In the genomic region with DNA sequence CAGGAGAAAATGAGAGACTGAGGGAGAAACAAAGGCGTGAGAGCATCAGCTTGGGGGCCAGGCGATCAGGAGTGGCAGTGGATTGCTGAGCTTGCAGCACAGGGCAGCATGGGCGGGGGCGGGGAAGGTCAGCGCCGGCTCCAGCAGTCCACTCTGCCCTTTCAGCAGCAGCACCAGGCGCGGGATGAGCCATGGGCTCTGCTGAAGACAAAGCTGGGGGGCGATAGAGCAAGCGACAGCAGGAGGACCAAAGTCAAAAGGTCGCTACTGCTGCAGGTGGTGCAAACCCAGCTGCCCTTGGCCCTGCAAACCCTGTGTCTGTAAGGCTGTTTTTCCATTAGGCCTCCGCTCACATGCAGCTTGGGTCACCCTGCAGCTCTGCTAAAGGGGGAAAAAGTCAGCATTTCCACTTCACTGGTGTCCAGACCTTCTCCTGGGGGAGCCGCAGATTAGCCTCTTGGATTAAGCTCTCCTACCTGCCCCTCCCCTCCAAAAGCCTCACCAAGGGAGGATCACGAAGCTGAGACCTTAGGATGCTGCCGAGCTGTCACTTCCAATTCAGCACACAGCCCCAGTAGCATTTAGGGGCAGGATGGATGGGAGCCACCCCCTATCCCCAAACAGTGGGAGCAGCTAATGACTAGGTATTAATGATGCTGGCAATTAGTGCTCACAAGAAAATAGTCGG, we compare ENCODE assay signal across 1 cellular context.
TF ChIP-seq lines count a peak whose summit lies in the region.

No MANE protein-coding gene starts in this region.

TF ChIP-seq in HepG2, 621 proteins besides CTCF, POLR2A, EP300 and RAD21 (continued from another document and continues in another):
- TF ChIP-seq PAXIP1 (CRISPR knock-in tag; conservative IDR thresholded peaks at IDR 0.05) = 0 out of 2 replicates have a peak, but pooled peaks have one; percentile 26
- no peak for TF ChIP-seq ZFAT (CRISPR knock-in tag; conservative IDR thresholded peaks at IDR 0.05)
- no peak for TF ChIP-seq ATF4 (CRISPR knock-in tag; IDR thresholded peaks at IDR 0.05)
- TF ChIP-seq, protein P1, sequence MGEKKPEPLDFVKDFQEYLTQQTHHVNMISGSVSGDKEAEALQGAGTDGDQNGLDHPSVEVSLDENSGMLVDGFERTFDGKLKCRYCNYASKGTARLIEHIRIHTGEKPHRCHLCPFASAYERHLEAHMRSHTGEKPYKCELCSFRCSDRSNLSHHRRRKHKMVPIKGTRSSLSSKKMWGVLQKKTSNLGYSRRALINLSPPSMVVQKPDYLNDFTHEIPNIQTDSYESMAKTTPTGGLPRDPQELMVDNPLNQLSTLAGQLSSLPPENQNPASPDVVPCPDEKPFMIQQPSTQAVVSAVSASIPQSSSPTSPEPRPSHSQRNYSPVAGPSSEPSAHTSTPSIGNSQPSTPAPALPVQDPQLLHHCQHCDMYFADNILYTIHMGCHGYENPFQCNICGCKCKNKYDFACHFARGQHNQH (CRISPR knock-in tag; IDR thresholded peaks at IDR 0.05) = no peak
- no peak for TF ChIP-seq ZNF550 (CRISPR knock-in tag; IDR thresholded peaks at IDR 0.05; ENCODE audit: borderline replicate concordance)
- no peak for TF ChIP-seq JARID2 (CRISPR knock-in tag; IDR thresholded peaks at IDR 0.05; ENCODE audit: insufficient replicate concordance)
- TF ChIP-seq, protein P2, sequence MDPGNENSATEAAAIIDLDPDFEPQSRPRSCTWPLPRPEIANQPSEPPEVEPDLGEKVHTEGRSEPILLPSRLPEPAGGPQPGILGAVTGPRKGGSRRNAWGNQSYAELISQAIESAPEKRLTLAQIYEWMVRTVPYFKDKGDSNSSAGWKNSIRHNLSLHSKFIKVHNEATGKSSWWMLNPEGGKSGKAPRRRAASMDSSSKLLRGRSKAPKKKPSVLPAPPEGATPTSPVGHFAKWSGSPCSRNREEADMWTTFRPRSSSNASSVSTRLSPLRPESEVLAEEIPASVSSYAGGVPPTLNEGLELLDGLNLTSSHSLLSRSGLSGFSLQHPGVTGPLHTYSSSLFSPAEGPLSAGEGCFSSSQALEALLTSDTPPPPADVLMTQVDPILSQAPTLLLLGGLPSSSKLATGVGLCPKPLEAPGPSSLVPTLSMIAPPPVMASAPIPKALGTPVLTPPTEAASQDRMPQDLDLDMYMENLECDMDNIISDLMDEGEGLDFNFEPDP (CRISPR knock-in tag; conservative IDR thresholded peaks at IDR 0.05) = no peak
- TF ChIP-seq CBX2 (IDR thresholded peaks at IDR 0.05; ENCODE audit: low read depth, low read length) = no peak
- TF ChIP-seq CBX2 (CRISPR knock-in tag; IDR thresholded peaks at IDR 0.05; ENCODE audit: low read depth) = no peak
- TF ChIP-seq IKZF1 (IDR thresholded peaks at IDR 0.05) = no peak
- TF ChIP-seq MTA3 (CRISPR knock-in tag; IDR thresholded peaks at IDR 0.05) = no peak
- no peak for TF ChIP-seq POLR2AphosphoS2 (IDR thresholded peaks at IDR 0.05; ENCODE audit: low read depth, low read length)
- peak; percentile 13; the same call in 1 of the 2 replicates for TF ChIP-seq ZNF687 (CRISPR knock-in tag; IDR thresholded peaks at IDR 0.05)
- TF ChIP-seq GABPA (IDR thresholded peaks at IDR 0.05; ENCODE audit: low read depth, low read length) = no peak
- no peak for TF ChIP-seq GABPA (CRISPR knock-in tag; IDR thresholded peaks at IDR 0.05; ENCODE audit: low read depth)
- TF ChIP-seq KLF13 (CRISPR knock-in tag; IDR thresholded peaks at IDR 0.05) = no peak
- no peak for TF ChIP-seq ZNF441 (CRISPR knock-in tag; IDR thresholded peaks at IDR 0.05; ENCODE audit: borderline replicate concordance)
- no peak for TF ChIP-seq TAF1 (CRISPR knock-in tag; IDR thresholded peaks at IDR 0.05)
- TF ChIP-seq SP140L (CRISPR knock-in tag; IDR thresholded peaks at IDR 0.05; ENCODE audit: borderline replicate concordance) = no peak
- TF ChIP-seq ZFP62 (CRISPR knock-in tag; IDR thresholded peaks at IDR 0.05) = no peak
- no peak for TF ChIP-seq DR1 (CRISPR knock-in tag; IDR thresholded peaks at IDR 0.05)
- TF ChIP-seq ZNF788 (CRISPR knock-in tag; IDR thresholded peaks at IDR 0.05; ENCODE audit: borderline replicate concordance) = no peak
- 0 out of 2 replicates have a peak, but pooled peaks have one; percentile 10 for TF ChIP-seq NR2F6 (IDR thresholded peaks at IDR 0.05)
- no peak for TF ChIP-seq NR2F6 (CRISPR knock-in tag; IDR thresholded peaks at IDR 0.05)
- TF ChIP-seq ZNF589 (CRISPR knock-in tag; conservative IDR thresholded peaks at IDR 0.05) = no peak
- no peak for TF ChIP-seq ZNF709 (CRISPR knock-in tag; IDR thresholded peaks at IDR 0.05)
- TF ChIP-seq RFXAP (CRISPR knock-in tag; IDR thresholded peaks at IDR 0.05; ENCODE audit: borderline replicate concordance) = no peak
- no peak for TF ChIP-seq ZNF710 (CRISPR knock-in tag; IDR thresholded peaks at IDR 0.05; ENCODE audit: borderline replicate concordance)
- TF ChIP-seq ZC3H13 (CRISPR knock-in tag; IDR thresholded peaks at IDR 0.05) = no peak
- no peak for TF ChIP-seq HDAC1 (CRISPR knock-in tag; IDR thresholded peaks at IDR 0.05)
- TF ChIP-seq HNF4A (CRISPR knock-in tag; IDR thresholded peaks at IDR 0.05) = peak; percentile 72
- 0 out of 2 replicates have a peak, but pooled peaks have one; percentile 12 for TF ChIP-seq ZMYM3 (CRISPR knock-in tag; IDR thresholded peaks at IDR 0.05)
- no peak for TF ChIP-seq ZNF362 (CRISPR knock-in tag; IDR thresholded peaks at IDR 0.05; ENCODE audit: borderline replicate concordance)
- no peak for TF ChIP-seq HMG20A (CRISPR knock-in tag; IDR thresholded peaks at IDR 0.05; ENCODE audit: borderline replicate concordance)
- no peak for TF ChIP-seq ATF7-NPFF (CRISPR knock-in tag; IDR thresholded peaks at IDR 0.05; ENCODE audit: low read depth)
- no peak for TF ChIP-seq ZNF75D (CRISPR knock-in tag; IDR thresholded peaks at IDR 0.05; ENCODE audit: borderline replicate concordance)
- TF ChIP-seq, protein P3, sequence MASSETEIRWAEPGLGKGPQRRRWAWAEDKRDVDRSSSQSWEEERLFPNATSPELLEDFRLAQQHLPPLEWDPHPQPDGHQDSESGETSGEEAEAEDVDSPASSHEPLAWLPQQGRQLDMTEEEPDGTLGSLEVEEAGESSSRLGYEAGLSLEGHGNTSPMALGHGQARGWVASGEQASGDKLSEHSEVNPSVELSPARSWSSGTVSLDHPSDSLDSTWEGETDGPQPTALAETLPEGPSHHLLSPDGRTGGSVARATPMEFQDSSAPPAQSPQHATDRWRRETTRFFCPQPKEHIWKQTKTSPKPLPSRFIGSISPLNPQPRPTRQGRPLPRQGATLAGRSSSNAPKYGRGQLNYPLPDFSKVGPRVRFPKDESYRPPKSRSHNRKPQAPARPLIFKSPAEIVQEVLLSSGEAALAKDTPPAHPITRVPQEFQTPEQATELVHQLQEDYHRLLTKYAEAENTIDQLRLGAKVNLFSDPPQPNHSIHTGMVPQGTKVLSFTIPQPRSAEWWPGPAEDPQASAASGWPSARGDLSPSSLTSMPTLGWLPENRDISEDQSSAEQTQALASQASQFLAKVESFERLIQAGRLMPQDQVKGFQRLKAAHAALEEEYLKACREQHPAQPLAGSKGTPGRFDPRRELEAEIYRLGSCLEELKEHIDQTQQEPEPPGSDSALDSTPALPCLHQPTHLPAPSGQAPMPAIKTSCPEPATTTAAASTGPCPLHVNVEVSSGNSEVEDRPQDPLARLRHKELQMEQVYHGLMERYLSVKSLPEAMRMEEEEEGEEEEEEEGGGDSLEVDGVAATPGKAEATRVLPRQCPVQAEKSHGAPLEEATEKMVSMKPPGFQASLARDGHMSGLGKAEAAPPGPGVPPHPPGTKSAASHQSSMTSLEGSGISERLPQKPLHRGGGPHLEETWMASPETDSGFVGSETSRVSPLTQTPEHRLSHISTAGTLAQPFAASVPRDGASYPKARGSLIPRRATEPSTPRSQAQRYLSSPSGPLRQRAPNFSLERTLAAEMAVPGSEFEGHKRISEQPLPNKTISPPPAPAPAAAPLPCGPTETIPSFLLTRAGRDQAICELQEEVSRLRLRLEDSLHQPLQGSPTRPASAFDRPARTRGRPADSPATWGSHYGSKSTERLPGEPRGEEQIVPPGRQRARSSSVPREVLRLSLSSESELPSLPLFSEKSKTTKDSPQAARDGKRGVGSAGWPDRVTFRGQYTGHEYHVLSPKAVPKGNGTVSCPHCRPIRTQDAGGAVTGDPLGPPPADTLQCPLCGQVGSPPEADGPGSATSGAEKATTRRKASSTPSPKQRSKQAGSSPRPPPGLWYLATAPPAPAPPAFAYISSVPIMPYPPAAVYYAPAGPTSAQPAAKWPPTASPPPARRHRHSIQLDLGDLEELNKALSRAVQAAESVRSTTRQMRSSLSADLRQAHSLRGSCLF (CRISPR knock-in tag; IDR thresholded peaks at IDR 0.05; ENCODE audit: borderline replicate concordance) = no peak
